In the genomic region with DNA sequence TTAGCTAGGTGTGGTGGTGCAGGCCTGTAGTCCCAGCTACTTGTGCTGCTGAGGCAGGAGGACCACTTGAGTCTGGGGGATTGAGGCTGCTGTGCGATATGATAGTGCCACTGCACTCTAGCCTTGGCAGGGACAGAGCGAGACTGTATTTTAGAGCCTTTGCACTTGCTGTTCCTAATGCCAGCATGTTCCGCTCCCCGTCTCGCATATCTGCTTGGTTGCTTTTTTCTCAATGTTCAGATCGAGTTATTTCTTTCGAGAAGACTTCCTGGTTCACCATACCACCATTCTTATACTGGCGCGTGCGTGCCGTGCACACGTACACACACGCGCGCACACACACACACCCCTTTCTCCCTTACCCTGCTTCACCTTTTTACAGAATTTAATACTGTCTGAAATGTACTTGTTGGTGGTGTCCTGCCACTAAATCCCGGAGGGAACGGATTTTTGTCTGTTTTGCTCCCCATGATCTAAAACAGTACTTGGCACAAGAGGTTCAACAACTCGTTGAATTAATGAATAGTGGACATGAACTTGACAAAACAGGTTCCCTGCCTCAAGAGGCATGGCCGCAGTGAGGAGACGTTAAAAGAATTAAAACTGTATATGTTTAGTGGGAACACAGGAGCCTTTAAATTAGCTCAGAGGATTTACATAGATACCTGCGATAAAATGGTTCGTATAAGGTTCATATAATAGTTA, we compare ENCODE assay signal across 8 cellular contexts. TPM values are rescaled to one million over a fixed set of nuclear protein-coding genes. Genes with fewer than 3 reads are reported as not detected.
A peak's percentile ranks its signal among the peaks of the same experiment; 100 is the strongest.
DNase-seq lines count a peak whose midpoint lies in the region; ATAC-seq and TF ChIP-seq lines count a peak whose summit lies in the region.

No MANE protein-coding gene starts in this region.

- H3K4me1 ChIP-seq in OCI-LY3 (ENCODE audit: low read length) (peaks cover 19% of the 10 kb centered on the region), colonic mucosa (no peaks in the 10 kb centered on the region)

- H4K20me1 ChIP-seq in OCI-LY3 (ENCODE audit: insufficient read depth, low read length) = no peaks in the 10 kb centered on the region

- no peak for ATAC-seq in activated CD4-positive, alpha-beta T cell treated with anti-CD3 and anti-CD28 coated beads for 36 hours
- no peak for ATAC-seq in natural killer cell treated with Interleukin-12 subunit alpha and Interleukin-12 subunit beta and Interleukin-15 and Interleukin-18, amount 100 ng/mL, for 72 hours

- H3K4me3 ChIP-seq in OCI-LY3 (ENCODE audit: low read length) (peak overlapping the region; percentile 89), colonic mucosa (peak overlapping the region; percentile 41)

- peaks cover 26% of the 10 kb centered on the region for H3K36me3 Mint-ChIP-seq in activated CD4-positive, alpha-beta T cell treated with anti-CD3 and anti-CD28 coated beads for 36 hours (ENCODE audit: low read depth)
- H3K36me3 Mint-ChIP-seq in natural killer cell treated with Interleukin-12 subunit alpha and Interleukin-12 subunit beta and Interleukin-15 and Interleukin-18, amount 100 ng/mL, for 72 hours = peaks cover 13% of the 10 kb centered on the region

- H3K27ac Mint-ChIP-seq in activated CD4-positive, alpha-beta T cell treated with anti-CD3 and anti-CD28 coated beads for 36 hours = peak overlapping the region; percentile 99
- peak overlapping the region; percentile 96 to 99 for H3K27ac Mint-ChIP-seq in natural killer cell treated with Interleukin-12 subunit alpha and Interleukin-12 subunit beta and Interleukin-15 and Interleukin-18, amount 100 ng/mL, for 72 hours

- H3K4me2 ChIP-seq in OCI-LY3 (ENCODE audit: low read length) = peak overlapping the region; percentile 89

- H3K27me3 Mint-ChIP-seq in activated CD4-positive, alpha-beta T cell treated with anti-CD3 and anti-CD28 coated beads for 36 hours = no peaks in the 10 kb centered on the region
- no peaks in the 10 kb centered on the region for H3K27me3 Mint-ChIP-seq in natural killer cell treated with Interleukin-12 subunit alpha and Interleukin-12 subunit beta and Interleukin-15 and Interleukin-18, amount 100 ng/mL, for 72 hours

- peaks cover 3% of the 10 kb centered on the region for H3K36me3 ChIP-seq in OCI-LY3 (replicated peaks; ENCODE audit: low read depth, low read length)
- no peaks in the 10 kb centered on the region for H3K36me3 ChIP-seq in colonic mucosa

- H3K9me3 Mint-ChIP-seq in activated CD4-positive, alpha-beta T cell treated with anti-CD3 and anti-CD28 coated beads for 36 hours (ENCODE audit: low read depth) = no peaks in the 10 kb centered on the region
- H3K9me3 Mint-ChIP-seq in natural killer cell treated with Interleukin-12 subunit alpha and Interleukin-12 subunit beta and Interleukin-15 and Interleukin-18, amount 100 ng/mL, for 72 hours = no peaks in the 10 kb centered on the region

- H3K9me3 ChIP-seq in OCI-LY3 (ENCODE audit: insufficient read depth, low read length) (no peaks in the 10 kb centered on the region), colonic mucosa (no peaks in the 10 kb centered on the region)

- CTCF ChIA-PET in activated CD4-positive, alpha-beta T cell treated with anti-CD3 and anti-CD28 coated beads for 36 hours (lab: Charles Lee) = interaction anchor here (0.6 to 1.5 kb wide), 4 partner anchors 39 to 704 kb away, joined by 3 to 5 read pairs (median 4); no protein-coding TSS in a partner anchor

- H3K4me3 Mint-ChIP-seq in activated CD4-positive, alpha-beta T cell treated with anti-CD3 and anti-CD28 coated beads for 36 hours = peak overlapping the region; percentile 91
- peak overlapping the region; percentile 92 for H3K4me3 Mint-ChIP-seq in natural killer cell treated with Interleukin-12 subunit alpha and Interleukin-12 subunit beta and Interleukin-15 and Interleukin-18, amount 100 ng/mL, for 72 hours

- peaks cover 11% of the 10 kb centered on the region for H3K4me1 Mint-ChIP-seq in activated CD4-positive, alpha-beta T cell treated with anti-CD3 and anti-CD28 coated beads for 36 hours
- peaks cover 40 to 41% of the 10 kb centered on the region in 2 donors for H3K4me1 Mint-ChIP-seq in natural killer cell treated with Interleukin-12 subunit alpha and Interleukin-12 subunit beta and Interleukin-15 and Interleukin-18, amount 100 ng/mL, for 72 hours (ENCODE audit: low read depth in 2 of 2)

- H3K79me2 ChIP-seq in OCI-LY3 (ENCODE audit: low read length) = peaks cover 40% of the 10 kb centered on the region

- H3K9ac ChIP-seq in OCI-LY3 (ENCODE audit: low read length) (peak overlapping the region; percentile 94), colonic mucosa (ENCODE audit: low read depth in 2 of 2, low read length in 2 of 2) (peak overlapping the region; percentile 79 to 82)

- peak overlapping the region; percentile 91 for H3K27ac ChIP-seq in OCI-LY3 (ENCODE audit: low read length)
- H3K27ac ChIP-seq in colonic mucosa = peak overlapping the region; percentile 96

- peak; percentile 10 for DNase-seq in activated CD4-positive, alpha-beta T cell treated with anti-CD3 and anti-CD28 coated beads for 36 hours
- DNase-seq in activated CD4-positive, alpha-beta T cell treated with anti-CD3 and anti-CD28 coated beads, Interleukin-2, amount 50 U/mL, for 1 hour = no peak
- DNase-seq in colonic mucosa (peak; percentile 20), cerebellar cortex (ENCODE audit: low spot score) (no peak), 8988T (no peak), inferior parietal cortex (ENCODE audit: extremely low spot score) (no peak)
- no peak for DNase-seq in natural killer cell treated with Interleukin-12 subunit alpha and Interleukin-12 subunit beta and Interleukin-15 and Interleukin-18, amount 100 ng/mL, for 72 hours (ENCODE audit: low spot score)

- no peaks in the 10 kb centered on the region for H3K27me3 ChIP-seq in OCI-LY3 (ENCODE audit: low read depth, low read length)
- H3K27me3 ChIP-seq in colonic mucosa = no peaks in the 10 kb centered on the region

- intact Hi-C loops in activated CD4-positive, alpha-beta T cell treated with anti-CD3 and anti-CD28 coated beads for 36 hours (cut with DNase I, micrococcal nuclease) = loop anchor here (1.0 to 10.0 kb wide), 8 partner anchors 42 to 984 kb away; a partner anchor contains a TSS
- intact Hi-C loops in colonic mucosa (cut with DNase I) = no loop called here

- POLR2A ChIA-PET in activated CD4-positive, alpha-beta T cell treated with anti-CD3 and anti-CD28 coated beads for 36 hours (lab: Charles Lee) = interaction anchor here (0.6 to 1.5 kb wide), 8 partner anchors 9 to 208 kb away, joined by 3 to 9 read pairs (median 5); no protein-coding TSS in a partner anchor

- peak overlapping the region; percentile 48 for H2AFZ ChIP-seq in OCI-LY3 (ENCODE audit: low read depth, low read length)

- TF ChIP-seq CTCF in OCI-LY3 (IDR thresholded peaks at IDR 0.05; ENCODE audit: low read depth, low read length) (no peak), colonic mucosa (IDR thresholded peaks at IDR 0.05) (no peak)

RNA-seq across cellular contexts. Expression of a gene that starts 1.1 kb away (rescaled TPM):
- 10 to 100 TPM; 24.4 to 32.2 TPM for total RNA-seq in activated CD4-positive, alpha-beta T cell treated with anti-CD3 and anti-CD28 coated beads for 36 hours
- 10 to 100 TPM; 27.0 to 28.9 TPM for total RNA-seq in colonic mucosa
- 10 to 100 TPM; 23.9 to 24.8 TPM for total RNA-seq in natural killer cell treated with Interleukin-12 subunit alpha and Interleukin-12 subunit beta and Interleukin-15 and Interleukin-18, amount 100 ng/mL, for 72 hours

RNA-seq across cellular contexts. Expression of a gene that starts 41.5 kb away (rescaled TPM):
- total RNA-seq in activated CD4-positive, alpha-beta T cell treated with anti-CD3 and anti-CD28 coated beads for 36 hours = 10 to 100 TPM; 71.4 to 84.4 TPM
- 10 to 100 TPM; 43.4 to 47.3 TPM for total RNA-seq in colonic mucosa
- 100 to 1,000 TPM; 136 to 154 TPM for total RNA-seq in natural killer cell treated with Interleukin-12 subunit alpha and Interleukin-12 subunit beta and Interleukin-15 and Interleukin-18, amount 100 ng/mL, for 72 hours

Comparison
In these comparisons a context has a peak if more than half of its experiments do, and no peak if none do; other contexts are left out.
1. DNase-seq: peak in activated CD4-positive, alpha-beta T cell treated with anti-CD3 and anti-CD28 coated beads for 36 hours (single experiment) and colonic mucosa (single experiment); none in activated CD4-positive, alpha-beta T cell treated with anti-CD3 and anti-CD28 coated beads, Interleukin-2, amount 50 U/mL, for 1 hour (single experiment), natural killer cell treated with Interleukin-12 subunit alpha and Interleukin-12 subunit beta and Interleukin-15 and Interleukin-18, amount 100 ng/mL, for 72 hours (single experiment), cerebellar cortex (single experiment), 8988T (single experiment) and inferior parietal cortex (single experiment).